ENCODE assay signal across 21 cellular contexts in genomic region chr21:33290441-33290840, GRCh38.
DNase-seq lines count a peak whose midpoint lies in the region; TF ChIP-seq lines count a peak whose summit lies in the region.
"Had no signal": no experiment of that assay in that cellular context is flagged by ENCODE, and none has a peak within 500 bp of the region (broad histone marks: within the 10 kb centered on the region; RNA-seq: fewer than 3 reads in every experiment).

No MANE protein-coding gene starts in this region.

- peaks cover 24% of the 10 kb centered on the region for H3K36me3 Mint-ChIP-seq in nephron (ENCODE audit: low read depth)

- H3K27ac ChIP-seq in HEK293 (ENCODE audit: extremely low read depth, low read depth, low read length): no peak overlapping the region
- H3K27ac ChIP-seq: KMS-11, SK-N-MC, suprapubic skin had no signal

- DNase-seq in NCI-H2196 treated with DMSO at 0.1 percent for 48 hours (lab: John Stamatoyannopoulos, UW; ENCODE audit: unreplicated experiment) (peak; percentile 48), SHP77 (lab: John Stamatoyannopoulos, UW) (peak; percentile 81 to 83), T-helper 1 cell (no peak), NCI-H1930 (lab: John Stamatoyannopoulos, UW) (no peak), epidermal melanocyte (ENCODE audit: insufficient read length, low spot score) (no peak), nucleus accumbens (lab: John Stamatoyannopoulos, UW) (no peak)
- DNase-seq: activated CD4-positive, alpha-beta T cell treated with anti-CD3 and anti-CD28 coated beads, Interleukin-2, amount 10 ng/mL, durations not matched to agents 24 days and 14 days; activated naive CD8-positive, alpha-beta T cell treated with anti-CD3 and anti-CD28 coated beads, Interleukin-2, amount 10 ng/mL, durations not matched to agents 7 days and 5 days; cerebellar nuclear complex; foreskin melanocyte; H9; hypothalamus; NCI-H2107 had no signal

- H3K4me3 Mint-ChIP-seq in nephron: no peak overlapping the region
- H3K4me3 Mint-ChIP-seq: activated CD4-positive, alpha-beta T cell treated with anti-CD3 and anti-CD28 coated beads, Interleukin-2, amount 10 ng/mL, durations not matched to agents 24 days and 14 days; activated naive CD8-positive, alpha-beta T cell treated with anti-CD3 and anti-CD28 coated beads, Interleukin-2, amount 10 ng/mL, durations not matched to agents 7 days and 5 days; CD14-positive monocyte; H9; neural crest cell had no signal

- CTCF ChIA-PET in HEK293 (lab: Yijun Ruan, JAX): no interaction called here

- H3K9me3 ChIP-seq in HEK293 (ENCODE audit: control insufficient read depth, insufficient read depth, low read depth, low read length): no peaks in the 10 kb centered on the region
- H3K9me3 ChIP-seq: prostate gland, suprapubic skin had no signal

- peaks cover 35% of the 10 kb centered on the region for H3K4me1 Mint-ChIP-seq in nephron
- H3K4me1 Mint-ChIP-seq: H9 had no signal

- TF ChIP-seq CTCF in HEK293 (tag by site-specific recombination; IDR thresholded peaks at IDR 0.05) (no peak), nephron (IDR thresholded peaks at IDR 0.05; ENCODE audit: unreplicated experiment in 3 of 3) (no peak)

- H3K9me3 Mint-ChIP-seq in nephron: no peaks in the 10 kb centered on the region
- H3K9me3 Mint-ChIP-seq: activated CD4-positive, alpha-beta T cell treated with anti-CD3 and anti-CD28 coated beads, Interleukin-2, amount 10 ng/mL, durations not matched to agents 24 days and 14 days; activated naive CD8-positive, alpha-beta T cell treated with anti-CD3 and anti-CD28 coated beads, Interleukin-2, amount 10 ng/mL, durations not matched to agents 7 days and 5 days; CD14-positive monocyte; H9; neural crest cell had no signal

- H3K4me1 ChIP-seq in HEK293 (ENCODE audit: control insufficient read depth, insufficient read depth, low read length): peaks cover 11% of the 10 kb centered on the region

- peaks cover 3 to 47% of the 10 kb centered on the region in 2 experiments; a peak in 2 of 3 replicates for H3K36me3 ChIP-seq in HEK293 (ENCODE audit: control insufficient read depth in 2 of 2, insufficient read depth in 1 of 2, low read length in 2 of 2)
- H3K36me3 ChIP-seq: prostate gland had no signal

- no peak overlapping the region for H3K4me3 ChIP-seq in HEK293 (ENCODE audit: low read depth, low read length)
- H3K4me3 ChIP-seq: prostate gland, SK-N-MC, suprapubic skin had no signal

- no peaks in the 10 kb centered on the region for H3K27me3 Mint-ChIP-seq in nephron (ENCODE audit: low read depth)
- H3K27me3 Mint-ChIP-seq: activated CD4-positive, alpha-beta T cell treated with anti-CD3 and anti-CD28 coated beads, Interleukin-2, amount 10 ng/mL, durations not matched to agents 24 days and 14 days; activated naive CD8-positive, alpha-beta T cell treated with anti-CD3 and anti-CD28 coated beads, Interleukin-2, amount 10 ng/mL, durations not matched to agents 7 days and 5 days had no signal

- POLR2A ChIA-PET in HEK293 (lab: Yijun Ruan, JAX): no interaction called here

- H3K27ac Mint-ChIP-seq in nephron: peak overlapping the region in 2 of 3 experiments; percentile 54 to 81
- H3K27ac Mint-ChIP-seq: activated CD4-positive, alpha-beta T cell treated with anti-CD3 and anti-CD28 coated beads, Interleukin-2, amount 10 ng/mL, durations not matched to agents 24 days and 14 days; activated naive CD8-positive, alpha-beta T cell treated with anti-CD3 and anti-CD28 coated beads, Interleukin-2, amount 10 ng/mL, durations not matched to agents 7 days and 5 days had no signal

TF ChIP-seq in HEK293, 187 proteins besides CTCF, POLR2A, EP300 and RAD21:
- TF ChIP-seq ZIC2 (tag by site-specific recombination; IDR thresholded peaks at IDR 0.05) (peak; percentile 29; the same call in 1 of the 2 replicates), ZNF580 (tag by site-specific recombination; IDR thresholded peaks at IDR 0.05) (no peak), ZNF223 (tag by site-specific recombination; IDR thresholded peaks at IDR 0.05) (no peak), HIC1 (tag by site-specific recombination; IDR thresholded peaks at IDR 0.05) (no peak)
TF ChIP-seq in HEK293: peak in this region for 1.

Comparison
In these comparisons a context has a peak if more than half of its experiments do, and no peak if none do; other contexts are left out.
1. DNase-seq: peak in NCI-H2196 treated with DMSO at 0.1 percent for 48 hours (single experiment) and SHP77 (2 of 2); none in T-helper 1 cell (0 of 5), NCI-H1930 (0 of 2), epidermal melanocyte (single experiment) and nucleus accumbens (0 of 56).